In genomic region chr3:111764645-111765091, GRCh38 we compare ENCODE assay signal across 12 cellular contexts.
DNase-seq lines count a peak whose midpoint lies in the region; ATAC-seq and TF ChIP-seq lines count a peak whose summit lies in the region.
"Had no signal": no experiment of that assay in that cellular context is flagged by ENCODE, and none has a peak within 500 bp of the region (broad histone marks: within the 10 kb centered on the region; RNA-seq: fewer than 3 reads in every experiment).

No MANE protein-coding gene starts in this region.

- TF ChIP-seq CTCF in cardiac fibroblast (IDR thresholded peaks at IDR 0.05; ENCODE audit: low read depth, low read length) = peak; percentile 19
- peak in 2 of 4 donors; percentile 11 to 34 for TF ChIP-seq CTCF in right lobe of liver (IDR thresholded peaks at IDR 0.05)
- TF ChIP-seq CTCF in GM20000 (IDR thresholded peaks at IDR 0.05; ENCODE audit: extremely low read depth, missing control alignments) = no peak

- no peak overlapping the region for H3K27ac Mint-ChIP-seq in activated naive CD8-positive, alpha-beta T cell treated with anti-CD3 and anti-CD28 coated beads, Interleukin-2, amount 50 U/mL, for 24 hours
- H3K27ac Mint-ChIP-seq in activated naive CD8-positive, alpha-beta T cell treated with anti-CD3 and anti-CD28 coated beads for 36 hours = no peak overlapping the region

- WGBS in right lobe of liver (ENCODE audit: insufficient coverage, low coverage, low lambda C conversion rate, missing lambda C conversion rate) = 29% methylated on average over 3 of the region's 3 CpGs
- 86 to 89% methylated on average over 3 of the region's 3 CpGs for WGBS in aorta, 2 donors

- H3K36me3 ChIP-seq in right lobe of liver (no peaks in the 10 kb centered on the region), aorta (ENCODE audit: control insufficient read depth in 1 of 2, insufficient read depth in 2 of 2, low read length in 1 of 2) (no peaks in the 10 kb centered on the region)

- ATAC-seq in activated naive CD8-positive, alpha-beta T cell treated with anti-CD3 and anti-CD28 coated beads, Interleukin-2, amount 50 U/mL, for 24 hours = peak; percentile 35
- ATAC-seq in right lobe of liver = peak; percentile 62 to 81 (median 70)
- peak; percentile 26 for ATAC-seq in aorta (ENCODE audit: low FRiP score)
- no peak for ATAC-seq in HG03439 (IDR thresholded peaks at IDR 0.05; ENCODE audit: unreplicated experiment)

- no peaks in the 10 kb centered on the region for H3K36me3 Mint-ChIP-seq in activated naive CD8-positive, alpha-beta T cell treated with anti-CD3 and anti-CD28 coated beads, Interleukin-2, amount 50 U/mL, for 24 hours (ENCODE audit: low read depth)
- H3K36me3 Mint-ChIP-seq in activated naive CD8-positive, alpha-beta T cell treated with anti-CD3 and anti-CD28 coated beads for 36 hours = peaks cover 1% of the 10 kb centered on the region

- no peaks in the 10 kb centered on the region for H3K27me3 ChIP-seq in right lobe of liver
- H3K27me3 ChIP-seq in aorta (ENCODE audit: control insufficient read depth in 1 of 2, insufficient read depth in 2 of 2, low read length in 1 of 2) = no peaks in the 10 kb centered on the region

- no peaks in the 10 kb centered on the region for H3K27me3 Mint-ChIP-seq in activated naive CD8-positive, alpha-beta T cell treated with anti-CD3 and anti-CD28 coated beads, Interleukin-2, amount 50 U/mL, for 24 hours
- H3K27me3 Mint-ChIP-seq in activated naive CD8-positive, alpha-beta T cell treated with anti-CD3 and anti-CD28 coated beads for 36 hours = no peaks in the 10 kb centered on the region

- H3K4me3 Mint-ChIP-seq in activated naive CD8-positive, alpha-beta T cell treated with anti-CD3 and anti-CD28 coated beads, Interleukin-2, amount 50 U/mL, for 24 hours = no peak overlapping the region
- no peak overlapping the region for H3K4me3 Mint-ChIP-seq in activated naive CD8-positive, alpha-beta T cell treated with anti-CD3 and anti-CD28 coated beads for 36 hours

- no peak overlapping the region for H3K4me3 ChIP-seq in cardiac fibroblast (replicated peaks in 1 of 2; ENCODE audit: low read depth in 2 of 2, low read length in 2 of 2)
- H3K4me3 ChIP-seq in right lobe of liver = peak overlapping the region in 1 of 3 donors; percentile 6
- H3K4me3 ChIP-seq in aorta (ENCODE audit: low read length in 2 of 2) = no peak overlapping the region
- H3K4me3 ChIP-seq: lung, SK-N-MC had no signal

- H3K9me3 Mint-ChIP-seq in activated naive CD8-positive, alpha-beta T cell treated with anti-CD3 and anti-CD28 coated beads, Interleukin-2, amount 50 U/mL, for 24 hours = no peaks in the 10 kb centered on the region
- H3K9me3 Mint-ChIP-seq in activated naive CD8-positive, alpha-beta T cell treated with anti-CD3 and anti-CD28 coated beads for 36 hours = no peaks in the 10 kb centered on the region

- no peaks in the 10 kb centered on the region for H3K9me3 ChIP-seq in right lobe of liver
- H3K9me3 ChIP-seq in aorta (ENCODE audit: control insufficient read depth, low read length) = no peaks in the 10 kb centered on the region

- no peak for DNase-seq in activated naive CD8-positive, alpha-beta T cell treated with anti-CD3 and anti-CD28 coated beads, Interleukin-2, amount 50 U/mL, for 24 hours
- no peak for DNase-seq in activated naive CD8-positive, alpha-beta T cell treated with anti-CD3 and anti-CD28 coated beads for 36 hours
- DNase-seq in cardiac fibroblast (ENCODE audit: low read depth in 2 of 2) = peak; percentile 56 to 72
- peak in 2 of 3 donors; percentile 48 to 68 for DNase-seq in right lobe of liver
- no peak for DNase-seq in aorta
- DNase-seq in GM20000 (ENCODE audit: low spot score) = no peak
- DNase-seq in erythroblast (lab: John Stamatoyannopoulos, UW) = no peak
- DNase-seq: NCI-H187 treated with DMSO at 0.1 percent for 48 hours, substantia nigra had no signal

- peak overlapping the region; percentile 64 to 93 (median 76) for H3K27ac ChIP-seq in right lobe of liver
- H3K27ac ChIP-seq in aorta (ENCODE audit: low read depth in 1 of 2, low read length in 2 of 2) = no peak overlapping the region
- H3K27ac ChIP-seq: SK-N-MC had no signal

- TF ChIP-seq POLR2A in right lobe of liver (IDR thresholded peaks at IDR 0.05) (no peak), erythroblast (IDR thresholded peaks at IDR 0.05; ENCODE audit: low read length) (no peak)

- intact Hi-C loops in right lobe of liver (cut with DNase I) = no loop called here
- intact Hi-C loops in aorta (cut with DNase I) = no loop called here

- H3K4me1 Mint-ChIP-seq in activated naive CD8-positive, alpha-beta T cell treated with anti-CD3 and anti-CD28 coated beads, Interleukin-2, amount 50 U/mL, for 24 hours = peaks cover 4% of the 10 kb centered on the region
- H3K4me1 Mint-ChIP-seq in activated naive CD8-positive, alpha-beta T cell treated with anti-CD3 and anti-CD28 coated beads for 36 hours = peaks cover 2% of the 10 kb centered on the region

- peaks cover 0 to 68% (median 24%) of the 10 kb centered on the region in 4 donors for H3K4me1 ChIP-seq in right lobe of liver
- H3K4me1 ChIP-seq in aorta (ENCODE audit: control insufficient read depth in 1 of 2, insufficient read depth in 2 of 2, low read length in 2 of 2) = peaks cover 7 to 11% of the 10 kb centered on the region in 2 donors

Comparison
In these comparisons a context has a peak if more than half of its experiments do, and no peak if none do; other contexts are left out.
1. DNase-seq: peak in cardiac fibroblast (2 of 2) and right lobe of liver (2 of 3); none in activated naive CD8-positive, alpha-beta T cell treated with anti-CD3 and anti-CD28 coated beads, Interleukin-2, amount 50 U/mL, for 24 hours (single experiment), activated naive CD8-positive, alpha-beta T cell treated with anti-CD3 and anti-CD28 coated beads for 36 hours (single experiment), aorta (0 of 2), GM20000 (single experiment) and erythroblast (0 of 2).
2. H3K27ac ChIP-seq: peak in right lobe of liver (3 of 3); none in aorta (0 of 2).